ENCODE assay signal across 8 cellular contexts in the genomic region with DNA sequence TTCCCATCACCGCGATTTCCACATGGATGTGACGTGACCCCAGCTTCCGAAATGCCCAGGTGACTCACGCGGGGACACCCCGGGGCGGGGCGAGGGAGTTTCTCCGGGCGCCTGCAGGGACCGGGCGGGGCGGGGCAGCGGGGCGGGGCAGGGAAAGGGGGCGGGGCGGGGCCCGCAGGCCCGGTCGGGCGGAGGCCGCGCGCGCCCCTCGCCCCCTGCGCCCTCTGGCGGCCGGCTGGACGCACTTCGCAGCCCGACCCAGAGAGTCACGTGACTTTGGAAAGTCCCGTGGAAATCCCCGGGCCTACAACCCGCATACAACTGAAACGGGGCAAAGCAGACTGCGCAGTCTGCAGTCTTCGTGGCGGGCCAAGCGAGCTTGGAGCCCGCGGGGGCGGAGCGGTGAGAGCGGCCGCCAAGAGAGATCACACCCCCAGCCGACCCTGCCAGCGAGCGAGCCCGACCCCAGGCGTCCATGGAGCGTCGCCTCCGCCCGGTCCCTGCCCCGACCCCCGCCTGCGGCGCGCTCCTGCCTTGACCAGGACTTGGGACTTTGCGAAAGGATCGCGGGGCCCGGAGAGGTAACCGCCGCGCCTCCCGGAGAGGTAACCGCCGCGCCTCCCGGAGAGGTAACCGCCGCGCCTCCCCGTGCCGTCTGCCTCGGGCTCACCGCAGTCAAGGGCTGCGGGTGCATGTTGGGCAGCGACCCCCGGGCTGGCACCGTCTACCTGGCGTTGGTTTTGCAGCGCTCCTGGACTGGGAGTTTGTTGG. TPM values are rescaled to one million over a fixed set of nuclear protein-coding genes. Genes with fewer than 3 reads are reported as not detected.
DNase-seq lines count a peak whose midpoint lies in the region; ATAC-seq, FAIRE-seq and TF ChIP-seq lines count a peak whose summit lies in the region.

A gene (plus strand): TSS at position 346 of the 771 bp plus-strand sequence. CDS start 3,969 bp downstream, outside the sequence.

- DNase-seq in DMS 273 (lab: John Stamatoyannopoulos, UW; ENCODE audit: unreplicated experiment), result peak; percentile 96
- peak; percentile 89 for DNase-seq in HTR-8/SVneo (ENCODE audit: insufficient read length, low spot score)
- peak; percentile 98 for DNase-seq in activated CD8-positive, alpha-beta memory T cell treated with anti-CD3 and anti-CD28 coated beads, Interleukin-2, amount 50 U/mL, for 48 hours
- DNase-seq in epithelial cell of esophagus (ENCODE audit: low read depth), result peak; percentile 95
- peak; percentile 93 for DNase-seq in mucosa of gallbladder (ENCODE audit: low spot score)
- peak; percentile 90 for DNase-seq in stimulated activated CD8-positive, alpha-beta memory T cell treated with anti-CD3 and anti-CD28 coated beads, Interleukin-4, amount 100 ng/mL, for 24 hours (ENCODE audit: low read depth)

- no peak within 1 kb of the TSS for H3K27ac ChIP-seq in OCI-LY1 (ENCODE audit: low read depth, low read length, poor library complexity, severe bottlenecking)

- H3K9me2 ChIP-seq in OCI-LY1 (ENCODE audit: low read depth, low read length), result no peaks in the 10 kb centered on the region

- FAIRE-seq in HTR-8/SVneo (lab: Jason Lieb, UNC), result no peak

- no peaks in the 10 kb centered on the region for H3F3A ChIP-seq in OCI-LY1 (ENCODE audit: insufficient read depth, low read length)

- H3K4me3 ChIP-seq in OCI-LY1 (ENCODE audit: low read depth, low read length, poor library complexity, severe bottlenecking), result peak within 1 kb of the TSS; percentile 66
- H3K4me3 ChIP-seq in epithelial cell of esophagus (ENCODE audit: low read length), result peak within 1 kb of the TSS; percentile 74

- peak within 1 kb of the TSS; percentile 87 for H2AFZ ChIP-seq in OCI-LY1 (ENCODE audit: low read length)

- no peaks in the 10 kb centered on the region for H3K27me3 ChIP-seq in OCI-LY1 (ENCODE audit: insufficient read depth, low read length)

- peaks cover 6% of the 10 kb centered on the region; the same call in 1 of the 2 replicates for H3K36me3 ChIP-seq in OCI-LY1 (ENCODE audit: insufficient read depth, low read length)

- peak within 1 kb of the TSS; percentile 71 for H3K4me2 ChIP-seq in OCI-LY1 (ENCODE audit: low read length)

- H3K9me3 ChIP-seq in OCI-LY1 (ENCODE audit: low read length), result no peaks in the 10 kb centered on the region

- ATAC-seq in GM21381 (IDR thresholded peaks at IDR 0.05; ENCODE audit: unreplicated experiment), result peak; percentile 65

- peak; percentile 50 for TF ChIP-seq CTCF in OCI-LY1 (IDR thresholded peaks at IDR 0.05; ENCODE audit: low read length)
- peak; percentile 53 for TF ChIP-seq CTCF in epithelial cell of esophagus (IDR thresholded peaks at IDR 0.05; ENCODE audit: insufficient read depth, low read depth, low read length, missing control alignments)

- no peaks in the 10 kb centered on the region for H3K79me2 ChIP-seq in OCI-LY1 (ENCODE audit: insufficient read depth, low read length)

- no peaks in the 10 kb centered on the region for H4K20me1 ChIP-seq in OCI-LY1 (ENCODE audit: insufficient read depth, low read length)

- H3K9ac ChIP-seq in OCI-LY1 (ENCODE audit: low read length), result peak within 1 kb of the TSS; percentile 65

- peaks cover 49% of the 10 kb centered on the region for H3K4me1 ChIP-seq in OCI-LY1 (ENCODE audit: insufficient read depth, low read length, severe bottlenecking)

RNA-seq across cellular contexts. Expression of the gene that starts here (rescaled TPM):
- 33.8 TPM for total RNA-seq in mucosa of gallbladder
